8 cellular contexts compared by ENCODE assay signal in the genomic region with DNA sequence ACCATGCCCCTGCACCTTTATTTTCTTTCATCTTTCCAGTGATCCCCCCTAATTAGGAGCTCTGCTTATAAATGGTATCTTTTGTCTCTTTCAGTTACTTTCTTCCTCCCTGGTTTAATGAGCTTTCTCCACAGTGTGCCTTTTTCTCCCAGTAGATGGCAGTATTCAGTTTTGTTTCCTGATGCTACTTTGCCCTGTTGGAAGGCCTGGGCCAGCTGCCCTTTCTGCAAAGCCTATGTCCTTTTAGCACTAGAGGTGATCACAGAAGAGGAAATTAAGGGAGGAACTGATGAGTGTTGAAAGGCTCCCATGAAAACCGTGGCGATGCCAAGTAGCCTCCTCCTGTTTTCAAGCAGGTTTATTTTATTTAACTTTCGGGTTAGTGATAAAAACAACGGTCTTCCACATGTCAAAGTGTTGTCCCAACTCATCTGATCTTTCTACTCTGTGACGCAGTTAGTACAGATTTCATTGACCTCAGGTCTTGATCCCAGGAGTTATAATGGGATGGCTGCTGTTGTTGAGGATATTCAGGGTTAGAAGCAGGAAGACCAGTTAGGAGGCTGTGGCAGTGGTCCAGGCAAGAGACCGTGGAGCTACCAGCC.
DNase-seq lines count a peak whose midpoint lies in the region; ATAC-seq, FAIRE-seq and TF ChIP-seq lines count a peak whose summit lies in the region.

No MANE protein-coding gene starts in this region.

- no peaks in the 10 kb centered on the region for H3K27me3 Mint-ChIP-seq in mesothelial cell of epicardium (ENCODE audit: low read depth)
- no peaks in the 10 kb centered on the region for H3K27me3 Mint-ChIP-seq in activated T-cell treated with anti-CD3 and anti-CD28 coated beads, Interleukin-2, amount 50 U/mL, for 72 hours (ENCODE audit: low read depth)
- no peaks in the 10 kb centered on the region for H3K27me3 Mint-ChIP-seq in activated CD8-positive, alpha-beta memory T cell treated with anti-CD3 and anti-CD28 coated beads, Interleukin-2, amount 10 ng/mL, durations not matched to agents 7 days and 5 days

- H3K4me1 ChIP-seq in OCI-LY1 (ENCODE audit: insufficient read depth, low read length, severe bottlenecking) (no peaks in the 10 kb centered on the region), endothelial cell of umbilical vein (ENCODE audit: control insufficient read depth, extremely low read depth, insufficient read depth, low read length) (peaks cover 15% of the 10 kb centered on the region)

- CTCF ChIA-PET in endothelial cell of umbilical vein (lab: Charles Lee): interaction anchor here (0.6 to 2.5 kb wide), 56 partner anchors 9 to 1343 kb away, joined by 3 to 20 read pairs (median 5); a partner anchor contains a TSS
- CTCF ChIA-PET in activated CD8-positive, alpha-beta memory T cell treated with anti-CD3 and anti-CD28 coated beads, Interleukin-2, amount 10 ng/mL, durations not matched to agents 7 days and 5 days (lab: Charles Lee): interaction anchor here (0.9 kb wide), 1 partner anchor 703 kb away, joined by 3 read pairs; no protein-coding TSS in a partner anchor

- POLR2A ChIA-PET in endothelial cell of umbilical vein (lab: Charles Lee): interaction anchor here (0.6 kb wide), 1 partner anchor 155 kb away, joined by 5 read pairs; no protein-coding TSS in a partner anchor

- TF ChIP-seq CTCF in OCI-LY1 (IDR thresholded peaks at IDR 0.05; ENCODE audit: low read length) (peak; percentile 78), endothelial cell of umbilical vein (IDR thresholded peaks at IDR 0.05; ENCODE audit: extremely low read depth in 1 of 2, insufficient read depth in 1 of 2, low read depth in 1 of 2, low read length in 2 of 2) (peak; percentile 56 to 61), mesothelial cell of epicardium (IDR thresholded peaks at IDR 0.05; ENCODE audit: unreplicated experiment) (peak; percentile 44)

- H3K27me3 ChIP-seq in OCI-LY1 (ENCODE audit: insufficient read depth, low read length): no peaks in the 10 kb centered on the region
- no peaks in the 10 kb centered on the region for H3K27me3 ChIP-seq in endothelial cell of umbilical vein (ENCODE audit: control insufficient read depth in 2 of 2, insufficient read depth in 2 of 2, low read length in 2 of 2)

- H3K9me3 ChIP-seq in OCI-LY1 (ENCODE audit: low read length) (no peaks in the 10 kb centered on the region), endothelial cell of umbilical vein (replicated peaks; ENCODE audit: control insufficient read depth, insufficient read depth, low read length) (no peaks in the 10 kb centered on the region)

- H3K9ac ChIP-seq in OCI-LY1 (ENCODE audit: low read length): no peak overlapping the region
- H3K9ac ChIP-seq in endothelial cell of umbilical vein (replicated peaks; ENCODE audit: extremely low read depth, insufficient read depth, low read length): no peak overlapping the region

- H3K36me3 Mint-ChIP-seq in mesothelial cell of epicardium: no peaks in the 10 kb centered on the region
- H3K36me3 Mint-ChIP-seq in activated T-cell treated with anti-CD3 and anti-CD28 coated beads, Interleukin-2, amount 50 U/mL, for 72 hours (ENCODE audit: insufficient read depth in 2 of 2): no peaks in the 10 kb centered on the region
- H3K36me3 Mint-ChIP-seq in activated CD8-positive, alpha-beta memory T cell treated with anti-CD3 and anti-CD28 coated beads, Interleukin-2, amount 10 ng/mL, durations not matched to agents 7 days and 5 days: no peaks in the 10 kb centered on the region

- H3K9me1 ChIP-seq in endothelial cell of umbilical vein (replicated peaks; ENCODE audit: control insufficient read depth, extremely low read depth, insufficient read depth, low read length): no peaks in the 10 kb centered on the region

- H3K4me1 Mint-ChIP-seq in mesothelial cell of epicardium: peaks cover 13% of the 10 kb centered on the region
- no peaks in the 10 kb centered on the region for H3K4me1 Mint-ChIP-seq in activated T-cell treated with anti-CD3 and anti-CD28 coated beads, Interleukin-2, amount 50 U/mL, for 72 hours (ENCODE audit: low read depth)
- no peaks in the 10 kb centered on the region for H3K4me1 Mint-ChIP-seq in activated CD8-positive, alpha-beta memory T cell treated with anti-CD3 and anti-CD28 coated beads, Interleukin-2, amount 10 ng/mL, durations not matched to agents 7 days and 5 days

- H3K9me2 ChIP-seq in OCI-LY1 (ENCODE audit: low read depth, low read length): no peaks in the 10 kb centered on the region

- H3K27ac Mint-ChIP-seq in mesothelial cell of epicardium: no peak overlapping the region
- H3K27ac Mint-ChIP-seq in activated T-cell treated with anti-CD3 and anti-CD28 coated beads, Interleukin-2, amount 50 U/mL, for 72 hours: no peak overlapping the region
- no peak overlapping the region for H3K27ac Mint-ChIP-seq in activated CD8-positive, alpha-beta memory T cell treated with anti-CD3 and anti-CD28 coated beads, Interleukin-2, amount 10 ng/mL, durations not matched to agents 7 days and 5 days

- no peak overlapping the region for H2AFZ ChIP-seq in OCI-LY1 (ENCODE audit: low read length)
- no peak overlapping the region for H2AFZ ChIP-seq in endothelial cell of umbilical vein (ENCODE audit: low read depth, low read length)

- H3K9me3 Mint-ChIP-seq in mesothelial cell of epicardium: no peaks in the 10 kb centered on the region
- peaks cover 6 to 7% of the 10 kb centered on the region in 2 donors for H3K9me3 Mint-ChIP-seq in activated T-cell treated with anti-CD3 and anti-CD28 coated beads, Interleukin-2, amount 50 U/mL, for 72 hours
- H3K9me3 Mint-ChIP-seq in activated CD8-positive, alpha-beta memory T cell treated with anti-CD3 and anti-CD28 coated beads, Interleukin-2, amount 10 ng/mL, durations not matched to agents 7 days and 5 days (ENCODE audit: low read depth): peaks cover 2% of the 10 kb centered on the region

- intact Hi-C loops in endothelial cell of umbilical vein (cut with micrococcal nuclease): loop anchor here (1.0 to 5.0 kb wide), 10 partner anchors 53 to 1344 kb away; no protein-coding TSS in a partner anchor

- no peak overlapping the region for H3K4me3 Mint-ChIP-seq in mesothelial cell of epicardium
- H3K4me3 Mint-ChIP-seq in activated T-cell treated with anti-CD3 and anti-CD28 coated beads, Interleukin-2, amount 50 U/mL, for 72 hours: no peak overlapping the region
- no peak overlapping the region for H3K4me3 Mint-ChIP-seq in activated CD8-positive, alpha-beta memory T cell treated with anti-CD3 and anti-CD28 coated beads, Interleukin-2, amount 10 ng/mL, durations not matched to agents 7 days and 5 days

- ATAC-seq in GM19467 (IDR thresholded peaks at IDR 0.05; ENCODE audit: unreplicated experiment): peak; percentile 82
- ATAC-seq in activated T-cell treated with anti-CD3 and anti-CD28 coated beads, Interleukin-2, amount 50 U/mL, for 72 hours (replicated peaks in 1 of 2): no peak
- ATAC-seq in activated CD8-positive, alpha-beta memory T cell treated with anti-CD3 and anti-CD28 coated beads, Interleukin-2, amount 10 ng/mL, durations not matched to agents 7 days and 5 days: no peak

- no peak for TF ChIP-seq POLR2A in endothelial cell of umbilical vein (IDR thresholded peaks at IDR 0.05; ENCODE audit: low read depth, low read length)

- peak; percentile 56 for DNase-seq in DMS 273 (lab: John Stamatoyannopoulos, UW; ENCODE audit: unreplicated experiment)
- peak; percentile 83 for DNase-seq in HT-29 (ENCODE audit: low spot score)
- peak; percentile 78 for DNase-seq in endothelial cell of umbilical vein (ENCODE audit: low read depth, low spot score)
- no peak for DNase-seq in mesothelial cell of epicardium (ENCODE audit: low spot score in 2 of 2, unreplicated experiment in 2 of 2)
- DNase-seq in activated T-cell treated with anti-CD3 and anti-CD28 coated beads, Interleukin-2, amount 50 U/mL, for 72 hours: no peak
- DNase-seq in activated CD8-positive, alpha-beta memory T cell treated with anti-CD3 and anti-CD28 coated beads, Interleukin-2, amount 10 ng/mL, durations not matched to agents 7 days and 5 days: no peak

- dilution Hi-C loops in endothelial cell of umbilical vein (cut with MboI; ENCODE audit: extremely low pct_ligation_motif_present, low sequenced_read_pairs): no loop called here

- H3K36me3 ChIP-seq in OCI-LY1 (ENCODE audit: insufficient read depth, low read length): no peaks in the 10 kb centered on the region
- H3K36me3 ChIP-seq in endothelial cell of umbilical vein (ENCODE audit: control insufficient read depth in 2 of 2, extremely low read depth in 1 of 2, insufficient read depth in 2 of 2, low read length in 2 of 2): no peaks in the 10 kb centered on the region

- H3K27ac ChIP-seq in OCI-LY1 (ENCODE audit: low read depth, low read length, poor library complexity, severe bottlenecking) (no peak overlapping the region), endothelial cell of umbilical vein (ENCODE audit: insufficient read depth, low read depth, low read length) (peak overlapping the region; percentile 24)

- no TSS peak for BruUV-seq in endothelial cell of umbilical vein (replicated peaks; lab: Mats Ljungman, UMichigan)

- H4K20me1 ChIP-seq in OCI-LY1 (ENCODE audit: insufficient read depth, low read length) (no peaks in the 10 kb centered on the region), endothelial cell of umbilical vein (replicated peaks; ENCODE audit: control insufficient read depth, extremely low read depth, insufficient read depth, low read length) (no peaks in the 10 kb centered on the region)

- peak; percentile 42 for FAIRE-seq in endothelial cell of umbilical vein (lab: Jason Lieb, UNC)

- H3K79me2 ChIP-seq in OCI-LY1 (ENCODE audit: insufficient read depth, low read length): no peaks in the 10 kb centered on the region
- no peaks in the 10 kb centered on the region for H3K79me2 ChIP-seq in endothelial cell of umbilical vein (ENCODE audit: control insufficient read depth, insufficient read depth, low read length)

- no peak overlapping the region for H3K4me3 ChIP-seq in OCI-LY1 (ENCODE audit: low read depth, low read length, poor library complexity, severe bottlenecking)
- no peak overlapping the region for H3K4me3 ChIP-seq in endothelial cell of umbilical vein (replicated peaks in 1 of 3; ENCODE audit: insufficient read depth in 1 of 3, low read depth in 1 of 3, low read length in 3 of 3)

- H3K4me2 ChIP-seq in OCI-LY1 (ENCODE audit: low read length) (no peak overlapping the region), endothelial cell of umbilical vein (ENCODE audit: insufficient read depth, low read length) (peak overlapping the region; percentile 51)

- H3F3A ChIP-seq in OCI-LY1 (ENCODE audit: insufficient read depth, low read length): no peaks in the 10 kb centered on the region

TF ChIP-seq in endothelial cell of umbilical vein, 7 proteins besides CTCF, POLR2A, EP300 and RAD21 (continues in another document):
- TF ChIP-seq FOS (IDR thresholded peaks at IDR 0.05; ENCODE audit: borderline replicate concordance, insufficient read depth, low read length) (no peak), GATA2 (IDR thresholded peaks at IDR 0.05; ENCODE audit: insufficient read depth, insufficient read length, low read depth, low read length) (no peak), EZH2 (IDR thresholded peaks at IDR 0.05; ENCODE audit: borderline replicate concordance, low read depth, low read length, severe bottlenecking) (no peak), MYC (IDR thresholded peaks at IDR 0.05; ENCODE audit: low read depth, low read length) (no peak), JUN (IDR thresholded peaks at IDR 0.05; ENCODE audit: borderline replicate concordance, insufficient read depth, insufficient read length, low read depth) (no peak), POLR2AphosphoS5 (IDR thresholded peaks at IDR 0.05; ENCODE audit: insufficient read depth, low read depth, low read length) (no peak)

Comparison
In these comparisons a context has a peak if more than half of its experiments do, and no peak if none do; other contexts are left out.
1. DNase-seq: peak in DMS 273 (single experiment), HT-29 (single experiment) and endothelial cell of umbilical vein (single experiment); none in mesothelial cell of epicardium (0 of 2), activated T-cell treated with anti-CD3 and anti-CD28 coated beads, Interleukin-2, amount 50 U/mL, for 72 hours (0 of 2) and activated CD8-positive, alpha-beta memory T cell treated with anti-CD3 and anti-CD28 coated beads, Interleukin-2, amount 10 ng/mL, durations not matched to agents 7 days and 5 days (single experiment).
2. Peak in every context shown above with its lines, with median percentiles within 50 percentile points of each other: CTCF ChIP-seq.